8 cellular contexts compared by ENCODE assay signal in genomic region chr2:101307503-101307902, GRCh38. TPM values are rescaled to one million over a fixed set of nuclear protein-coding genes. Genes with fewer than 3 reads are reported as not detected.
DNase-seq lines count a peak whose midpoint lies in the region; ATAC-seq and TF ChIP-seq lines count a peak whose summit lies in the region.

No MANE protein-coding gene starts in this region.

- TF ChIP-seq CTCF in A673 (conservative IDR thresholded peaks at IDR 0.05; ENCODE audit: low read depth, low read length) (no peak), mammary epithelial cell (conservative IDR thresholded peaks at IDR 0.05 in 1 of 2, IDR thresholded peaks at IDR 0.05 in 1 of 2; ENCODE audit: extremely low read depth in 1 of 2, insufficient read depth in 1 of 2, low read depth in 1 of 2, low read length in 2 of 2) (no peak)

- no TSS peak for BruUV-seq in A673 (replicated peaks; lab: Mats Ljungman, UMichigan)
- TSS peak; percentile 63 for BruUV-seq in mammary epithelial cell (replicated peaks; lab: Mats Ljungman, UMichigan)

- H3K36me3 ChIP-seq in A673 (ENCODE audit: insufficient read depth, low read length, poor library complexity, severe bottlenecking), result peaks cover 3% of the 10 kb centered on the region
- peaks cover 34% of the 10 kb centered on the region for H3K36me3 ChIP-seq in KOPT-K1 (ENCODE audit: insufficient read depth, low read length)
- H3K36me3 ChIP-seq in mammary epithelial cell (ENCODE audit: insufficient read depth, low read length), result no peaks in the 10 kb centered on the region
- no peaks in the 10 kb centered on the region for H3K36me3 ChIP-seq in muscle layer of colon (ENCODE audit: insufficient read depth, low read length)

- no peaks in the 10 kb centered on the region for H3K27me3 ChIP-seq in A673 (replicated peaks; ENCODE audit: insufficient read depth, low read depth, low read length, poor library complexity)
- H3K27me3 ChIP-seq in mammary epithelial cell (ENCODE audit: insufficient read depth, low read length), result no peaks in the 10 kb centered on the region
- no peaks in the 10 kb centered on the region for H3K27me3 ChIP-seq in muscle layer of colon (ENCODE audit: control insufficient read depth in 1 of 2, insufficient read depth in 2 of 2, low read length in 2 of 2)

- no peak for ATAC-seq in HG02759 (IDR thresholded peaks at IDR 0.05; ENCODE audit: unreplicated experiment)
- ATAC-seq in GM18868 (IDR thresholded peaks at IDR 0.05; ENCODE audit: unreplicated experiment), result no peak

- H3K27ac ChIP-seq in A673 (ENCODE audit: low read depth, low read length, poor library complexity, severe bottlenecking) (peak overlapping the region; percentile 89), KOPT-K1 (ENCODE audit: low read depth, low read length, poor library complexity, severe bottlenecking) (peak overlapping the region; percentile 93), mammary epithelial cell (ENCODE audit: insufficient read depth, low read depth, low read length) (peak overlapping the region; percentile 83), muscle layer of colon (ENCODE audit: low read depth, low read length) (peak overlapping the region; percentile 81)

- WGBS in mammary epithelial cell (ENCODE audit: low coverage, missing lambda C conversion rate), result 64% methylated on average over 6 of the region's 9 CpGs

- CTCF ChIA-PET in A673 (lab: Charles Lee), result no interaction called here
- CTCF ChIA-PET in mammary epithelial cell (lab: Charles Lee; ENCODE audit: low non-redundant PET), result no interaction called here

- H3K9me3 ChIP-seq in A673 (ENCODE audit: low read depth, low read length, poor library complexity, severe bottlenecking) (no peaks in the 10 kb centered on the region), KOPT-K1 (ENCODE audit: insufficient read depth, low read length, poor library complexity, severe bottlenecking) (no peaks in the 10 kb centered on the region), mammary epithelial cell (replicated peaks; ENCODE audit: insufficient read depth, low read length) (no peaks in the 10 kb centered on the region), muscle layer of colon (ENCODE audit: low read length) (no peaks in the 10 kb centered on the region)

- H3K79me2 ChIP-seq in mammary epithelial cell (ENCODE audit: insufficient read depth, low read length), result peaks cover 60% of the 10 kb centered on the region

- H2AFZ ChIP-seq in mammary epithelial cell (ENCODE audit: low read depth, low read length), result peak overlapping the region; percentile 97

- intact Hi-C loops in A673 (cut with micrococcal nuclease; ENCODE audit: unreplicated experiment), result no loop called here
- intact Hi-C loops in mammary epithelial cell (cut with micrococcal nuclease), result no loop called here

- in situ Hi-C loops in mammary epithelial cell (cut with MboI; ENCODE audit: low sequenced_read_pairs in 2 of 2), result no loop called here

- peak overlapping the region; percentile 95 for H3K4me2 ChIP-seq in mammary epithelial cell (ENCODE audit: insufficient read depth, low read depth, low read length)

- H3K9ac ChIP-seq in mammary epithelial cell (ENCODE audit: insufficient read depth, low read length) (peak overlapping the region; percentile 91), muscle layer of colon (ENCODE audit: low read length) (peak overlapping the region; percentile 80)

- POLR2A ChIA-PET in A673 (lab: Charles Lee; ENCODE audit: low non-redundant PET), result no interaction called here

- H3K4me3 ChIP-seq in A673 (ENCODE audit: low read depth, low read length, poor library complexity, severe bottlenecking) (peak overlapping the region; percentile 87), mammary epithelial cell (replicated peaks in 1 of 3; ENCODE audit: insufficient read depth in 1 of 3, low read depth in 2 of 3, low read length in 3 of 3) (peak overlapping the region; percentile 46 to 71 (median 66)), muscle layer of colon (ENCODE audit: low read depth in 1 of 2, low read length in 2 of 2) (peak overlapping the region; percentile 88 to 97)

- DNase-seq in A673 (ENCODE audit: low spot score), result no peak
- DNase-seq in mammary epithelial cell, result peak; percentile 42
- DNase-seq in DMS53 treated with DMSO at 0.1 percent for 48 hours (lab: John Stamatoyannopoulos, UW; ENCODE audit: unreplicated experiment), result no peak
- DNase-seq in epidermal melanocyte (ENCODE audit: insufficient read length, low spot score), result no peak

- H3K4me1 ChIP-seq in A673 (ENCODE audit: insufficient read depth, low read length, poor library complexity, severe bottlenecking) (peaks cover 17% of the 10 kb centered on the region), mammary epithelial cell (ENCODE audit: insufficient read depth, low read length) (peaks cover 29% of the 10 kb centered on the region), muscle layer of colon (ENCODE audit: insufficient read depth, low read length) (peaks cover 33% of the 10 kb centered on the region)

- dilution Hi-C loops in mammary epithelial cell (cut with HindIII; ENCODE audit: low sequenced_read_pairs), result no loop called here

- peaks cover 7% of the 10 kb centered on the region for H4K20me1 ChIP-seq in mammary epithelial cell (ENCODE audit: insufficient read depth, low read length)

RNA-seq across cellular contexts. Expression of gene RNF149, which starts 1.0 kb away (rescaled TPM):
- total RNA-seq in A673 (2021) (26.8 and 27.1 TPM in 2 replicates), mammary epithelial cell (10 to 100 TPM; 53.0 to 55.8 TPM)
- 25.0 TPM for polyA plus RNA-seq in mammary epithelial cell
- 80.4 TPM for polyA minus RNA-seq in mammary epithelial cell

RNA-seq across cellular contexts. Expression of gene CNOT11, which starts 54.8 kb away (rescaled TPM):
- total RNA-seq in A673 (2021) (51.7 and 53.7 TPM in 2 replicates), mammary epithelial cell (10 to 100 TPM; 43.8 to 53.7 TPM)
- 64.3 TPM for polyA plus RNA-seq in mammary epithelial cell
- polyA minus RNA-seq in mammary epithelial cell, result 186 TPM
